Comparison of ENCODE assay signal across 8 cellular contexts in genomic region chr13:97223711-97224461, GRCh38. TPM values are rescaled to one million over a fixed set of nuclear protein-coding genes. Genes with fewer than 3 reads are reported as not detected.
DNase-seq lines count a peak whose midpoint lies in the region; ATAC-seq and TF ChIP-seq lines count a peak whose summit lies in the region.

No MANE protein-coding gene starts in this region.

- intact Hi-C loops in Right ventricle myocardium inferior (cut with DNase I): loop anchor here (2.0 kb wide), 2 partner anchors 17 to 121 kb away; no protein-coding TSS in a partner anchor

- H3K4me3 Mint-ChIP-seq in activated naive CD8-positive, alpha-beta T cell: peak overlapping the region; percentile 94

- ATAC-seq in Right ventricle myocardium inferior (peak; percentile 62), GM18505 (IDR thresholded peaks at IDR 0.05; ENCODE audit: unreplicated experiment) (no peak), GM19328 (IDR thresholded peaks at IDR 0.05; ENCODE audit: unreplicated experiment) (no peak)

- H3K9me3 Mint-ChIP-seq in activated naive CD8-positive, alpha-beta T cell (ENCODE audit: low read depth): no peaks in the 10 kb centered on the region

- no peak for TF ChIP-seq CTCF in osteoblast (IDR thresholded peaks at IDR 0.05; ENCODE audit: extremely low read depth, low read depth, low read length)

- no peaks in the 10 kb centered on the region for H3K9me3 ChIP-seq in osteoblast (ENCODE audit: low read depth, low read length)

- H3K4me3 ChIP-seq in H7 (ENCODE audit: insufficient read depth, low read depth, low read length) (no peak overlapping the region), osteoblast (ENCODE audit: insufficient read depth, low read length) (peak overlapping the region; percentile 82)

- peaks cover 6% of the 10 kb centered on the region for H4K20me1 ChIP-seq in osteoblast (ENCODE audit: insufficient read depth, low read length)

- DNase-seq in Caki2 (ENCODE audit: low read depth) (peak; percentile 78), H7 (peak; percentile 24), NCI-H526 (lab: John Stamatoyannopoulos, UW) (peak; percentile 70 to 76), Right ventricle myocardium inferior (ENCODE audit: missing footprints) (no peak), osteoblast (ENCODE audit: insufficient read length, low spot score, missing footprints) (peak; percentile 85)

- peaks cover 51% of the 10 kb centered on the region for H3K27me3 ChIP-seq in H7 (ENCODE audit: control insufficient read depth, insufficient read depth, low read length)
- no peaks in the 10 kb centered on the region for H3K27me3 ChIP-seq in osteoblast (ENCODE audit: insufficient read depth, low read length)

- in situ Hi-C loops in Caki2 (cut with HindIII; ENCODE audit: low pct_unique_long_range_greater_than_20kb, low sequenced_read_pairs): loop anchor here (10.0 kb wide), 1 partner anchor 71 kb away; no protein-coding TSS in a partner anchor

- H3K4me2 ChIP-seq in osteoblast (ENCODE audit: insufficient read depth, low read length): peak overlapping the region; percentile 92

- H3K4me1 Mint-ChIP-seq in activated naive CD8-positive, alpha-beta T cell (ENCODE audit: low read depth): peaks cover 57% of the 10 kb centered on the region

- TF ChIP-seq POLR2A in GM18505 (IDR thresholded peaks at IDR 0.05; ENCODE audit: borderline replicate concordance, extremely low read depth, insufficient read depth, insufficient read length): no peak

- H3K27me3 Mint-ChIP-seq in activated naive CD8-positive, alpha-beta T cell: no peaks in the 10 kb centered on the region

- no peaks in the 10 kb centered on the region for H3K36me3 Mint-ChIP-seq in activated naive CD8-positive, alpha-beta T cell

- peak overlapping the region; percentile 33 for H2AFZ ChIP-seq in osteoblast (ENCODE audit: low read length)

- peaks cover 54% of the 10 kb centered on the region for H3K79me2 ChIP-seq in osteoblast (ENCODE audit: insufficient read depth, low read length)

- H3K27ac Mint-ChIP-seq in activated naive CD8-positive, alpha-beta T cell: peak overlapping the region; percentile 93

- peaks cover 30% of the 10 kb centered on the region for H3K4me1 ChIP-seq in osteoblast (ENCODE audit: insufficient read depth, low read length)

- H3K27ac ChIP-seq in osteoblast (ENCODE audit: low read depth, low read length): peak overlapping the region; percentile 84

- H3K36me3 ChIP-seq in H7 (replicated peaks; ENCODE audit: control insufficient read depth, insufficient read depth, low read length) (no peaks in the 10 kb centered on the region), osteoblast (ENCODE audit: insufficient read depth, low read length) (no peaks in the 10 kb centered on the region)

RNA-seq across cellular contexts. Expression of gene MBNL2, which starts 1.8 kb away (rescaled TPM):
- total RNA-seq in Caki2 (2014; rRNA removed; shearing (Covaris generic); ENCODE audit: low replicate concordance): 9.6 and 14.0 TPM in 2 replicates
- total RNA-seq in H7 (2014; rRNA removed; shearing (Covaris generic)): 0.37 and 1.0 TPM in 2 replicates
- total RNA-seq in Right ventricle myocardium inferior: 69.1 TPM
- 66.0 and 69.8 TPM in 2 replicates for total RNA-seq in osteoblast
